1 cellular context compared by ENCODE assay signal in genomic region chr3:37173806-37174205, GRCh38.
TF ChIP-seq lines count a peak whose summit lies in the region.

No MANE protein-coding gene starts in this region.

TF ChIP-seq in HepG2, 621 proteins besides CTCF, POLR2A, EP300 and RAD21:
- TF ChIP-seq ZSCAN25 (CRISPR knock-in tag; IDR thresholded peaks at IDR 0.05) (no peak), ARID3A (IDR thresholded peaks at IDR 0.05; ENCODE audit: low read depth, low read length) (no peak), SCMH1 (CRISPR knock-in tag; IDR thresholded peaks at IDR 0.05; ENCODE audit: borderline replicate concordance) (no peak), ATF7 (IDR thresholded peaks at IDR 0.05) (no peak), ATF7 (CRISPR knock-in tag; IDR thresholded peaks at IDR 0.05) (no peak), ZNF674 (CRISPR knock-in tag; IDR thresholded peaks at IDR 0.05; ENCODE audit: low read depth) (no peak), ZBTB39 (CRISPR knock-in tag; IDR thresholded peaks at IDR 0.05) (no peak), PRPF4 (IDR thresholded peaks at IDR 0.05; ENCODE audit: low read depth, low read length, poor library complexity, severe bottlenecking) (no peak), RCOR2 (CRISPR knock-in tag; IDR thresholded peaks at IDR 0.05) (no peak), ELK4 (CRISPR knock-in tag; IDR thresholded peaks at IDR 0.05; ENCODE audit: borderline replicate concordance) (no peak), CENPBD1 (CRISPR knock-in tag; IDR thresholded peaks at IDR 0.05; ENCODE audit: borderline replicate concordance, low read depth) (no peak), RERE (CRISPR knock-in tag; IDR thresholded peaks at IDR 0.05; ENCODE audit: low read depth) (no peak), ZNF746 (CRISPR knock-in tag; IDR thresholded peaks at IDR 0.05) (no peak)
